In genomic region chr11:99773646-99774045, GRCh38 we compare ENCODE assay signal across 23 cellular contexts.
DNase-seq lines count a peak whose midpoint lies in the region; ATAC-seq and TF ChIP-seq lines count a peak whose summit lies in the region.
"Had no signal": no experiment of that assay in that cellular context is flagged by ENCODE, and none has a peak within 500 bp of the region (broad histone marks: within the 10 kb centered on the region; RNA-seq: fewer than 3 reads in every experiment).

No MANE protein-coding gene starts in this region.

- no peaks in the 10 kb centered on the region for H3K4me1 Mint-ChIP-seq in mesothelial cell of epicardium
- H3K4me1 Mint-ChIP-seq: activated naive CD4-positive, alpha-beta T cell treated with anti-CD3 and anti-CD28 coated beads, Interleukin-2, amount 10 ng/mL, durations not matched to agents 7 days and 5 days; CD4-positive, CD25-positive, alpha-beta regulatory T cell had no signal

- H3K27me3 Mint-ChIP-seq in mesothelial cell of epicardium (ENCODE audit: low read depth) = no peaks in the 10 kb centered on the region
- H3K27me3 Mint-ChIP-seq: activated naive CD4-positive, alpha-beta T cell treated with anti-CD3 and anti-CD28 coated beads, Interleukin-2, amount 10 ng/mL, durations not matched to agents 7 days and 5 days; CD4-positive, CD25-positive, alpha-beta regulatory T cell had no signal

- WGBS in tibial nerve, 2 donors = 34 to 53% methylated on average over 5 of the region's 5 CpGs

- no peaks in the 10 kb centered on the region for H3K4me1 ChIP-seq in tibial nerve
- H3K4me1 ChIP-seq: heart right ventricle, vagina had no signal

- H3K27ac ChIP-seq in tibial nerve = no peak overlapping the region
- H3K27ac ChIP-seq: cardiac muscle cell, heart right ventricle, neutrophil, vagina had no signal

- peaks cover 4% of the 10 kb centered on the region for H3K9me3 Mint-ChIP-seq in mesothelial cell of epicardium

- H3K27me3 ChIP-seq in tibial nerve = no peaks in the 10 kb centered on the region
- H3K27me3 ChIP-seq: cardiac muscle cell, heart right ventricle, neutrophil, vagina had no signal

- no peak overlapping the region for H3K4me3 Mint-ChIP-seq in mesothelial cell of epicardium
- H3K4me3 Mint-ChIP-seq: activated naive CD4-positive, alpha-beta T cell treated with anti-CD3 and anti-CD28 coated beads, Interleukin-2, amount 10 ng/mL, durations not matched to agents 7 days and 5 days; CD4-positive, CD25-positive, alpha-beta regulatory T cell had no signal

- TF ChIP-seq CTCF in mesothelial cell of epicardium (IDR thresholded peaks at IDR 0.05; ENCODE audit: unreplicated experiment) (no peak), tibial nerve (IDR thresholded peaks at IDR 0.05) (no peak)

- no peak overlapping the region for H3K4me3 ChIP-seq in tibial nerve
- H3K4me3 ChIP-seq: cardiac muscle cell, heart right ventricle, vagina had no signal

- ATAC-seq in GM21526 (IDR thresholded peaks at IDR 0.05; ENCODE audit: low FRiP score, unreplicated experiment) (no peak), GM18867 (IDR thresholded peaks at IDR 0.05; ENCODE audit: unreplicated experiment) (no peak)
- ATAC-seq: heart right ventricle, left colon, Right ventricle myocardium inferior, sciatic nerve had no signal

- no peak for TF ChIP-seq EP300 in tibial nerve (IDR thresholded peaks at IDR 0.05)

- DNase-seq in Daoy (ENCODE audit: low read depth) (peak; percentile 12), NCI-H460 (ENCODE audit: extremely low read depth, low read depth) (peak; percentile 22), fibroblast of gingiva (ENCODE audit: low read depth) (peak; percentile 10), mesothelial cell of epicardium (ENCODE audit: low spot score in 2 of 2, unreplicated experiment in 2 of 2) (no peak), tibial nerve (ENCODE audit: low spot score in 2 of 2) (no peak), KG1 (lab: John Stamatoyannopoulos, UW) (no peak)
- DNase-seq: activated CD4-positive, alpha-beta T cell treated with anti-CD3 and anti-CD28 coated beads, Interleukin-2, amount 50 U/mL, for 48 hours; activated naive CD4-positive, alpha-beta T cell treated with anti-CD3 and anti-CD28 coated beads, Interleukin-2, amount 10 ng/mL, durations not matched to agents 7 days and 5 days; activated T-cell treated with anti-CD3 and anti-CD28 coated beads, Interleukin-2, amount 50 U/mL, for 1 hour; CD4-positive, CD25-positive, alpha-beta regulatory T cell; DMS79; heart right ventricle; left colon; NCI-H1930; NCI-H510A; stimulated activated CD4-positive, alpha-beta T cell treated with anti-CD3 and anti-CD28 coated beads, Interleukin-2, amount 100 ng/mL, for 48 hours had no signal

- H3K9me3 ChIP-seq in tibial nerve = no peaks in the 10 kb centered on the region
- H3K9me3 ChIP-seq: heart right ventricle, neutrophil, vagina had no signal

- peak overlapping the region; percentile 48 for H3K27ac Mint-ChIP-seq in mesothelial cell of epicardium
- H3K27ac Mint-ChIP-seq: activated naive CD4-positive, alpha-beta T cell treated with anti-CD3 and anti-CD28 coated beads, Interleukin-2, amount 10 ng/mL, durations not matched to agents 7 days and 5 days; CD4-positive, CD25-positive, alpha-beta regulatory T cell had no signal

- no peaks in the 10 kb centered on the region for H3K36me3 ChIP-seq in tibial nerve
- H3K36me3 ChIP-seq: cardiac muscle cell, heart right ventricle, neutrophil, vagina had no signal

- no peak for TF ChIP-seq POLR2A in tibial nerve (IDR thresholded peaks at IDR 0.05)

- no peaks in the 10 kb centered on the region for H3K36me3 Mint-ChIP-seq in mesothelial cell of epicardium
- H3K36me3 Mint-ChIP-seq: activated naive CD4-positive, alpha-beta T cell treated with anti-CD3 and anti-CD28 coated beads, Interleukin-2, amount 10 ng/mL, durations not matched to agents 7 days and 5 days; CD4-positive, CD25-positive, alpha-beta regulatory T cell had no signal

Comparison
In these comparisons a context has a peak if more than half of its experiments do, and no peak if none do; other contexts are left out.
1. DNase-seq: peak in Daoy (single experiment), NCI-H460 (single experiment) and fibroblast of gingiva (single experiment); none in mesothelial cell of epicardium (0 of 2), tibial nerve (0 of 2) and KG1 (single experiment).